In the genomic region with DNA sequence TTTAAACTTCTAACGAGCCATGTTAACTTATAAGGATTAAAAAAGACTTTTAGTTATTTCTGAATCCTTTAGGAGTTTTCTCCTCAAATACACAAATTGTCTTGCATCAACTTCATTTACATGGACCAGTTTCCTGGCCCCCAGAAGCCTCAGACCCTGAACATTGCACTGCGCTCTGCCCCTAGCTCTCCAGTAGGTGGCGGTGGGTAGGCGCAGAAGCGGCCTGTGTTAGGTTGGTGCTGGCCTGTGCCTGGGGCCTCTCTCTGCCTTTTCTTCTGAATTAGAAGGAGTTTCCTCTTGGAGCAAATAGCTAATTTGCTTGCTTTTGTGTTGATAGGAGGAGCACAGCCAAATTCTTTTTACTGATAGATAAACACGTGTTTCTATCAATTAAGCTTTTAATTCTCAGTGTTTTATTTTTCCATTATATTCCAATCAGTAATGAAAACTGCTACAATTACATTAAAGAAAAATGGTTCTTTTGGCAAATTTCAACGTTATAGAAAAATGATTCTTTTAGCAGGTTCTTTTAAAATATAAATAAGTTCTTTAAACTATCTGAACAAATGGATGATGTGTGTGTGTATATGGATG, we compare ENCODE assay signal across 8 cellular contexts. TPM values are rescaled to one million over a fixed set of nuclear protein-coding genes. Genes with fewer than 3 reads are reported as not detected.
DNase-seq lines count a peak whose midpoint lies in the region; TF ChIP-seq lines count a peak whose summit lies in the region.

No MANE protein-coding gene starts in this region.

- no peak overlapping the region for H3K23ac ChIP-seq in neuronal stem cell (ENCODE audit: low read depth, low read length, poor library complexity)

- H3K4me3 ChIP-seq in Peyer's patch (no peak overlapping the region), fibroblast of villous mesenchyme (ENCODE audit: low read depth, low read length) (no peak overlapping the region), neuronal stem cell (ENCODE audit: low read length in 2 of 2) (no peak overlapping the region)

- H2BK15ac ChIP-seq in neuronal stem cell (ENCODE audit: low read length): no peak overlapping the region

- H2BK120ac ChIP-seq in neuronal stem cell (ENCODE audit: low read depth, low read length): no peak overlapping the region

- H3K27me3 Mint-ChIP-seq in activated T-helper 1 cell treated with anti-CD3 and anti-CD28 coated beads, Interleukin-12 subunit alpha, Interleukin-12 subunit beta, Interleukin-2, Interleukin-4 antibody, amounts not matched to agents 30 ng/mL and 10 ng/mL and 1 ng/mL, durations not matched to agents 14 hours and 24 hours and 36 hours (ENCODE audit: insufficient read depth): no peaks in the 10 kb centered on the region

- no peak overlapping the region for H2BK12ac ChIP-seq in neuronal stem cell (ENCODE audit: low read length)

- H3K27ac ChIP-seq in Peyer's patch (no peak overlapping the region), neuronal stem cell (replicated peaks; ENCODE audit: low read length) (no peak overlapping the region)

- no peaks in the 10 kb centered on the region for H3K4me1 Mint-ChIP-seq in activated T-helper 1 cell treated with anti-CD3 and anti-CD28 coated beads, Interleukin-12 subunit alpha, Interleukin-12 subunit beta, Interleukin-2, Interleukin-4 antibody, amounts not matched to agents 30 ng/mL and 10 ng/mL and 1 ng/mL, durations not matched to agents 14 hours and 24 hours and 36 hours (ENCODE audit: low read depth)

- peaks cover 5% of the 10 kb centered on the region for H3K36me3 Mint-ChIP-seq in activated T-helper 1 cell treated with anti-CD3 and anti-CD28 coated beads, Interleukin-12 subunit alpha, Interleukin-12 subunit beta, Interleukin-2, Interleukin-4 antibody, amounts not matched to agents 30 ng/mL and 10 ng/mL and 1 ng/mL, durations not matched to agents 14 hours and 24 hours and 36 hours (ENCODE audit: low read depth)

- H3K9me3 ChIP-seq in Peyer's patch (no peaks in the 10 kb centered on the region), neuronal stem cell (replicated peaks in 1 of 2; ENCODE audit: control insufficient read depth in 2 of 2, insufficient read depth in 1 of 2, low read depth in 1 of 2, low read length in 2 of 2) (no peaks in the 10 kb centered on the region)

- H3K14ac ChIP-seq in neuronal stem cell (ENCODE audit: low read length): no peak overlapping the region

- H2AK5ac ChIP-seq in neuronal stem cell (ENCODE audit: low read depth, low read length): no peak overlapping the region

- H3K18ac ChIP-seq in neuronal stem cell (ENCODE audit: low read length): no peak overlapping the region

- no peak overlapping the region for H3K4me2 ChIP-seq in neuronal stem cell (ENCODE audit: insufficient read depth, low read length, poor library complexity, severe bottlenecking)

- H3K27me3 ChIP-seq in Peyer's patch (no peaks in the 10 kb centered on the region), neuronal stem cell (ENCODE audit: control insufficient read depth in 3 of 3, insufficient read depth in 3 of 3, low read depth in 1 of 3, low read length in 3 of 3) (no peaks in the 10 kb centered on the region)

- peak; percentile 99 for TF ChIP-seq CTCF in LNCAP (IDR thresholded peaks at IDR 0.05)
- peak; percentile 35 to 80 (median 73) for TF ChIP-seq CTCF in Peyer's patch (IDR thresholded peaks at IDR 0.05)
- TF ChIP-seq CTCF in fibroblast of villous mesenchyme (IDR thresholded peaks at IDR 0.05; ENCODE audit: insufficient read depth, low read depth, low read length): peak; percentile 98

- WGBS in neuronal stem cell (ENCODE audit: extremely low coverage in 2 of 2, insufficient read length in 2 of 2, insufficient replicate concordance in 1 of 2), 2 donors: no CpG with 5 or more reads among the region's 7 CpGs

- H4K8ac ChIP-seq in neuronal stem cell (ENCODE audit: low read depth, low read length): no peak overlapping the region

- no peak for TF ChIP-seq POLR2A in Peyer's patch (IDR thresholded peaks at IDR 0.05)

- H3K4me3 Mint-ChIP-seq in activated T-helper 1 cell treated with anti-CD3 and anti-CD28 coated beads, Interleukin-12 subunit alpha, Interleukin-12 subunit beta, Interleukin-2, Interleukin-4 antibody, amounts not matched to agents 30 ng/mL and 10 ng/mL and 1 ng/mL, durations not matched to agents 14 hours and 24 hours and 36 hours: no peak overlapping the region

- H3K9me3 Mint-ChIP-seq in activated T-helper 1 cell treated with anti-CD3 and anti-CD28 coated beads, Interleukin-12 subunit alpha, Interleukin-12 subunit beta, Interleukin-2, Interleukin-4 antibody, amounts not matched to agents 30 ng/mL and 10 ng/mL and 1 ng/mL, durations not matched to agents 14 hours and 24 hours and 36 hours: no peaks in the 10 kb centered on the region

- H3K9ac ChIP-seq in neuronal stem cell (ENCODE audit: low read depth, low read length, poor library complexity): no peak overlapping the region

- H3K36me3 ChIP-seq in Peyer's patch (no peaks in the 10 kb centered on the region), neuronal stem cell (replicated peaks in 1 of 2; ENCODE audit: control insufficient read depth in 2 of 2, insufficient read depth in 2 of 2, low read length in 2 of 2) (peaks cover 0 to 20% of the 10 kb centered on the region in 2 donors)

- DNase-seq in ELR (ENCODE audit: low read depth) (peak; percentile 70), H4 (ENCODE audit: low spot score) (peak; percentile 38), Peyer's patch (peak; percentile 53 to 75 (median 63)), fibroblast of villous mesenchyme (ENCODE audit: low read depth) (peak; percentile 67), neuronal stem cell (ENCODE audit: low spot score) (peak; percentile 67), ureter (ENCODE audit: low spot score) (peak; percentile 66)
- peak; percentile 19 for DNase-seq in activated T-helper 1 cell treated with anti-CD3 and anti-CD28 coated beads, Interleukin-12 subunit alpha, Interleukin-12 subunit beta, Interleukin-2, Interleukin-4 antibody, amounts not matched to agents 30 ng/mL and 10 ng/mL and 1 ng/mL, durations not matched to agents 14 hours and 24 hours and 36 hours (ENCODE audit: low spot score)

- intact Hi-C loops in activated T-helper 1 cell treated with anti-CD3 and anti-CD28 coated beads, Interleukin-12 subunit alpha, Interleukin-12 subunit beta, Interleukin-2, Interleukin-4 antibody, amounts not matched to agents 30 ng/mL and 10 ng/mL and 1 ng/mL, durations not matched to agents 14 hours and 24 hours and 36 hours (cut with micrococcal nuclease): loop anchor here (5.0 to 10.0 kb wide), 4 partner anchors 160 to 1030 kb away; no protein-coding TSS in a partner anchor

- no peak overlapping the region for H3K4ac ChIP-seq in neuronal stem cell (ENCODE audit: low read length)

- no peak overlapping the region for H2BK5ac ChIP-seq in neuronal stem cell (ENCODE audit: low read length)

- H3K27ac Mint-ChIP-seq in activated T-helper 1 cell treated with anti-CD3 and anti-CD28 coated beads, Interleukin-12 subunit alpha, Interleukin-12 subunit beta, Interleukin-2, Interleukin-4 antibody, amounts not matched to agents 30 ng/mL and 10 ng/mL and 1 ng/mL, durations not matched to agents 14 hours and 24 hours and 36 hours: no peak overlapping the region

- H3K79me1 ChIP-seq in neuronal stem cell (ENCODE audit: low read depth, low read length): no peaks in the 10 kb centered on the region

- no peak overlapping the region for H4K91ac ChIP-seq in neuronal stem cell (ENCODE audit: low read depth, low read length, poor library complexity)

- H2AFZ ChIP-seq in neuronal stem cell (ENCODE audit: low read length): no peak overlapping the region

- H3K4me1 ChIP-seq in Peyer's patch: no peaks in the 10 kb centered on the region
- peaks cover 0 to 2% of the 10 kb centered on the region in 2 donors for H3K4me1 ChIP-seq in neuronal stem cell (ENCODE audit: control insufficient read depth in 2 of 2, insufficient read depth in 1 of 2, low read depth in 1 of 2, low read length in 2 of 2)

RNA-seq across cellular contexts. Expression of a gene that starts 44.4 kb away (rescaled TPM):
- 78.0 and 108 TPM in 2 replicates for total RNA-seq in H4 (2014; rRNA removed; shearing (Covaris generic))
- total RNA-seq in Peyer's patch: 10 to 100 TPM in 2 of 4 donors, 1 to 10 TPM in 2; 6.0 to 18.8 (median 10.2) TPM
- total RNA-seq in activated T-helper 1 cell treated with anti-CD3 and anti-CD28 coated beads, Interleukin-12 subunit alpha, Interleukin-12 subunit beta, Interleukin-2, Interleukin-4 antibody, amounts not matched to agents 30 ng/mL and 10 ng/mL and 1 ng/mL, durations not matched to agents 14 hours and 24 hours and 36 hours: 37.7 and 44.0 TPM in 2 replicates
- 47.1 and 70.5 TPM in 2 replicates for total RNA-seq in fibroblast of villous mesenchyme
- 57.9 TPM for polyA plus RNA-seq in neuronal stem cell (2013, experiment 1 of 2)
- polyA plus RNA-seq in neuronal stem cell (2013, experiment 2 of 2): 57.9 TPM
- total RNA-seq in ureter: 30.6 TPM

Comparison
In these comparisons a context has a peak if more than half of its experiments do, and no peak if none do; other contexts are left out.
1. DNase-seq: peak in every context shown above with its lines; median percentile 70 in ELR; 67 in fibroblast of villous mesenchyme; 67 in neuronal stem cell; 66 in ureter; 63 in Peyer's patch; 38 in H4; 19 in activated T-helper 1 cell treated with anti-CD3 and anti-CD28 coated beads, Interleukin-12 subunit alpha, Interleukin-12 subunit beta, Interleukin-2, Interleukin-4 antibody, amounts not matched to agents 30 ng/mL and 10 ng/mL and 1 ng/mL, durations not matched to agents 14 hours and 24 hours and 36 hours.